ENCODE assay signal across 8 cellular contexts in genomic region chr1:41862411-41863221, GRCh38. TPM values are rescaled to one million over a fixed set of nuclear protein-coding genes. Genes with fewer than 3 reads are reported as not detected.
DNase-seq lines count a peak whose midpoint lies in the region; ATAC-seq, FAIRE-seq and TF ChIP-seq lines count a peak whose summit lies in the region.

No MANE protein-coding gene starts in this region.

- H3K27ac Mint-ChIP-seq in brain, result peak overlapping the region in 4 of 5 experiments; percentile 3 to 90 (median 82)
- peak overlapping the region; percentile 69 for H3K27ac Mint-ChIP-seq in osteocyte (ENCODE audit: unreplicated experiment)
- no peak overlapping the region for H3K27ac Mint-ChIP-seq in mesothelial cell of epicardium

- TF ChIP-seq CTCF in brain (conservative IDR thresholded peaks at IDR 0.05) (no peak), osteocyte (IDR thresholded peaks at IDR 0.05) (no peak), mesothelial cell of epicardium (IDR thresholded peaks at IDR 0.05; ENCODE audit: unreplicated experiment) (no peak), vagina (IDR thresholded peaks at IDR 0.05) (no peak)

- H3K27me3 ChIP-seq in vagina, result no peaks in the 10 kb centered on the region

- H3K27me3 Mint-ChIP-seq in brain, result no peaks in the 10 kb centered on the region
- H3K27me3 Mint-ChIP-seq in osteocyte (ENCODE audit: unreplicated experiment), result no peaks in the 10 kb centered on the region
- H3K27me3 Mint-ChIP-seq in mesothelial cell of epicardium (ENCODE audit: low read depth), result peaks cover 4% of the 10 kb centered on the region

- peaks cover 6% of the 10 kb centered on the region for H3K4me1 ChIP-seq in vagina

- peak; percentile 92 for FAIRE-seq in RCC 7860 (lab: Jason Lieb, UNC)

- H3K9me3 ChIP-seq in vagina, result no peaks in the 10 kb centered on the region

- intact Hi-C loops in vagina (cut with DNase I), result no loop called here

- TF ChIP-seq POLR2A in vagina (IDR thresholded peaks at IDR 0.05), result no peak

- peak overlapping the region in 2 of 5 experiments; percentile 35 to 44 for H3K4me3 Mint-ChIP-seq in brain
- H3K4me3 Mint-ChIP-seq in osteocyte (ENCODE audit: unreplicated experiment), result no peak overlapping the region
- H3K4me3 Mint-ChIP-seq in mesothelial cell of epicardium, result no peak overlapping the region

- H3K36me3 ChIP-seq in vagina, result no peaks in the 10 kb centered on the region

- no peak overlapping the region for H3K4me3 ChIP-seq in vagina

- H3K27ac ChIP-seq in vagina, result no peak overlapping the region

- H3K9me3 Mint-ChIP-seq in brain (no peaks in the 10 kb centered on the region), osteocyte (ENCODE audit: unreplicated experiment) (no peaks in the 10 kb centered on the region), mesothelial cell of epicardium (no peaks in the 10 kb centered on the region)

- peaks cover 48% of the 10 kb centered on the region for H3K4me1 Mint-ChIP-seq in brain
- peaks cover 25% of the 10 kb centered on the region for H3K4me1 Mint-ChIP-seq in osteocyte (ENCODE audit: unreplicated experiment)
- H3K4me1 Mint-ChIP-seq in mesothelial cell of epicardium, result peaks cover 38% of the 10 kb centered on the region

- peak; percentile 17 for DNase-seq in DMS79 treated with DMSO at 0.1 percent for 48 hours (lab: John Stamatoyannopoulos, UW)
- DNase-seq in RCC 7860 (ENCODE audit: low spot score), result peak; percentile 98
- no peak for DNase-seq in osteocyte (ENCODE audit: extremely low spot score, unreplicated experiment)
- DNase-seq in mesothelial cell of epicardium (ENCODE audit: low spot score in 2 of 2, unreplicated experiment in 2 of 2), result no peak
- no peak for DNase-seq in vagina (ENCODE audit: extremely low spot score in 2 of 2)
- DNase-seq in AML-193 (lab: John Stamatoyannopoulos, UW), result no peak

- H3K36me3 Mint-ChIP-seq in brain (no peaks in the 10 kb centered on the region), osteocyte (ENCODE audit: unreplicated experiment) (no peaks in the 10 kb centered on the region), mesothelial cell of epicardium (no peaks in the 10 kb centered on the region)

- ATAC-seq in HG03175 (IDR thresholded peaks at IDR 0.05; ENCODE audit: unreplicated experiment), result no peak

RNA-seq across cellular contexts. Expression of gene HIVEP3, which starts 56.1 kb away (rescaled TPM):
- polyA plus RNA-seq in brain (ENCODE audit: insufficient read depth, low read depth, low replicate concordance), result 5.4 TPM
- total RNA-seq in osteocyte (0.78 and 0.97 TPM in 2 replicates), mesothelial cell of epicardium (8.5 to 9.0 TPM (median 8.9 TPM) in 3 replicates), vagina (2.9 TPM)

Comparison
In these comparisons a context has a peak if more than half of its experiments do, and no peak if none do; other contexts are left out.
1. DNase-seq: peak in DMS79 treated with DMSO at 0.1 percent for 48 hours (single experiment) and RCC 7860 (single experiment); none in osteocyte (single experiment), mesothelial cell of epicardium (0 of 2), vagina (0 of 2) and AML-193 (0 of 2).